1 cellular context compared by ENCODE assay signal in the genomic region with DNA sequence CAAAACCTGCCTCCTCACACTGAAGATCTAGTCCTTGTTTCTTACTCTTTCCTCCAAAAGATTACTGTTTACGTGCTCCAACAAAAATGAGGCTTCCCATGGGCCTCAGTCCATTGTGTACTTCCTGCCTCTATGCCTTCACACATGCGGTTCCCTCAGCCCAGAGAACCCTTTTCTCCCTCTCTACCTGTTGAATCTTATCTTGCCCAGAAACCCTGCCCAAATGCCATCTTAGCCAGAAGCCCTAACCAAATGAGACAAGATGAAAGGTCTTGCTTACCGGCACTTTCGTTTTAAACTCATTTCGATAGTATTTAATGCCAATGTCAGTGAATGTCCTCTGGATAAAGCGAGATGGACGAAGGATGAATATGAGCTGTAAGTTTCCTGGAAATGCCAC.
TF ChIP-seq lines count a peak whose summit lies in the region.

No MANE protein-coding gene starts in this region.

TF ChIP-seq in GM23338, 12 proteins besides CTCF, POLR2A, EP300 and RAD21 (continued from another document):
- TF ChIP-seq ETS1 (IDR thresholded peaks at IDR 0.05) (no peak), EZH2phosphoT487 (IDR thresholded peaks at IDR 0.05; ENCODE audit: unreplicated experiment) (no peak), NANOG (IDR thresholded peaks at IDR 0.05; ENCODE audit: borderline replicate concordance) (no peak), STAT1 (IDR thresholded peaks at IDR 0.05; ENCODE audit: unreplicated experiment) (no peak)
